In genomic region chr7:149624419-149625338, GRCh38 we compare ENCODE assay signal across 8 cellular contexts.
DNase-seq lines count a peak whose midpoint lies in the region; ATAC-seq, FAIRE-seq and TF ChIP-seq lines count a peak whose summit lies in the region.

No MANE protein-coding gene starts in this region.

- peak overlapping the region; percentile 79 to 83 for H3K27ac Mint-ChIP-seq in T-cell

- no peaks in the 10 kb centered on the region for H3K9me3 Mint-ChIP-seq in T-cell

- H3K4me1 ChIP-seq in right atrium auricular region (peaks cover 0 to 24% of the 10 kb centered on the region in 2 donors), psoas muscle (peaks cover 24% of the 10 kb centered on the region)

- peak; percentile 81 for ATAC-seq in HG02870 (IDR thresholded peaks at IDR 0.05; ENCODE audit: unreplicated experiment)
- peak; percentile 93 to 95 (median 94) for ATAC-seq in T-cell (replicated peaks in 1 of 4)
- ATAC-seq in psoas muscle = peak; percentile 96 to 99 (median 98)

- peaks cover 16% of the 10 kb centered on the region for H3K36me3 Mint-ChIP-seq in T-cell

- peaks cover 4 to 7% of the 10 kb centered on the region in 2 donors for H3K27me3 Mint-ChIP-seq in T-cell

- intact Hi-C loops in psoas muscle (cut with DNase I) = loop anchor here in 1 of 2 donors (5.0 kb wide), 1 partner anchor 122 kb away; no protein-coding TSS in a partner anchor

- H3K27me3 ChIP-seq in right atrium auricular region (no peaks in the 10 kb centered on the region), psoas muscle (ENCODE audit: insufficient read depth in 3 of 3, low read length in 2 of 3) (no peaks in the 10 kb centered on the region)

- peak overlapping the region; percentile 87 to 94 (median 91) for H3K4me3 Mint-ChIP-seq in T-cell

- H3K27ac ChIP-seq in right atrium auricular region (peak overlapping the region; percentile 86 to 96), psoas muscle (peak overlapping the region; percentile 86)

- no peak for FAIRE-seq in urothelium cell line (lab: Jason Lieb, UNC)

- H3K9me3 ChIP-seq in right atrium auricular region (no peaks in the 10 kb centered on the region), psoas muscle (no peaks in the 10 kb centered on the region)

- H3K36me3 ChIP-seq in right atrium auricular region = peaks cover 16% of the 10 kb centered on the region
- H3K36me3 ChIP-seq in psoas muscle (ENCODE audit: insufficient read depth in 1 of 2, low read depth in 1 of 2) = peaks cover 0 to 17% of the 10 kb centered on the region in 2 donors

- peak; percentile 96 for TF ChIP-seq CTCF in GM13977 (IDR thresholded peaks at IDR 0.05; ENCODE audit: extremely low read depth, insufficient read depth, missing control alignments)
- peak; percentile 99 to 100 for TF ChIP-seq CTCF in right atrium auricular region (IDR thresholded peaks at IDR 0.05)
- TF ChIP-seq CTCF in psoas muscle (IDR thresholded peaks at IDR 0.05) = peak; percentile 100

- CTCF ChIA-PET in T-cell (lab: Charles Lee) = interaction anchor here in 1 of 2 donors (0.6 to 1.3 kb wide), 4 partner anchors 19 to 363 kb away, joined by 3 to 5 read pairs (median 4); partner anchors contain the start of gene ZNF783

- WGBS in psoas muscle, 3 donors = 1 to 2% (median 1%) methylated on average over 52 to 97 of the region's 97 CpGs

- peaks cover 40 to 43% (median 42%) of the 10 kb centered on the region in 3 donors for H3K4me1 Mint-ChIP-seq in T-cell

- H3K4me3 ChIP-seq in right atrium auricular region = peak overlapping the region; percentile 91 to 99
- H3K4me3 ChIP-seq in psoas muscle = peak overlapping the region; percentile 95

- in situ Hi-C loops in GM13977 (cut with MboI; ENCODE audit: low pct_unique_long_range_greater_than_20kb, low sequenced_read_pairs, unreplicated experiment) = no loop called here

- POLR2A ChIA-PET in T-cell (lab: Charles Lee) = no interaction called here

- peak; percentile 93 for DNase-seq in GM13977 (ENCODE audit: low spot score)
- peak; percentile 93 for DNase-seq in NCI-H146 (lab: John Stamatoyannopoulos, UW)
- peak; percentile 76 to 92 (median 84) for DNase-seq in T-cell
- peak; percentile 93 for DNase-seq in amniotic stem cell (lab: John Stamatoyannopoulos, UW)
- DNase-seq in right atrium auricular region (ENCODE audit: low spot score) = peak; percentile 92
- DNase-seq in psoas muscle = peak; percentile 96 to 97
- DNase-seq in urothelium cell line (ENCODE audit: low spot score) = peak; percentile 70

Comparison
In these comparisons a context has a peak if more than half of its experiments do, and no peak if none do; other contexts are left out.
1. Peak in every context shown above with its lines: DNase-seq, ATAC-seq, H3K4me3 ChIP-seq and H3K27ac ChIP-seq.